2 cellular contexts compared by ENCODE assay signal in genomic region chr20:25324412-25324811, GRCh38.
TF ChIP-seq lines count a peak whose summit lies in the region.

No MANE protein-coding gene starts in this region.

TF ChIP-seq in WTC11, 78 proteins besides CTCF, POLR2A, EP300 and RAD21 (continued from another document):
- TF ChIP-seq AR (CRISPR knock-in tag; IDR thresholded peaks at IDR 0.05) (no peak), ZNF138 (CRISPR knock-in tag; conservative IDR thresholded peaks at IDR 0.05) (no peak), PREB (CRISPR knock-in tag; IDR thresholded peaks at IDR 0.05; ENCODE audit: borderline replicate concordance) (no peak), ESRRA (CRISPR knock-in tag; IDR thresholded peaks at IDR 0.05; ENCODE audit: borderline replicate concordance) (no peak)
- TF ChIP-seq, protein P1, sequence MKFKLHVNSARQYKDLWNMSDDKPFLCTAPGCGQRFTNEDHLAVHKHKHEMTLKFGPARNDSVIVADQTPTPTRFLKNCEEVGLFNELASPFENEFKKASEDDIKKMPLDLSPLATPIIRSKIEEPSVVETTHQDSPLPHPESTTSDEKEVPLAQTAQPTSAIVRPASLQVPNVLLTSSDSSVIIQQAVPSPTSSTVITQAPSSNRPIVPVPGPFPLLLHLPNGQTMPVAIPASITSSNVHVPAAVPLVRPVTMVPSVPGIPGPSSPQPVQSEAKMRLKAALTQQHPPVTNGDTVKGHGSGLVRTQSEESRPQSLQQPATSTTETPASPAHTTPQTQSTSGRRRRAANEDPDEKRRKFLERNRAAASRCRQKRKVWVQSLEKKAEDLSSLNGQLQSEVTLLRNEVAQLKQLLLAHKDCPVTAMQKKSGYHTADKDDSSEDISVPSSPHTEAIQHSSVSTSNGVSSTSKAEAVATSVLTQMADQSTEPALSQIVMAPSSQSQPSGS (CRISPR knock-in tag; IDR thresholded peaks at IDR 0.05; ENCODE audit: borderline replicate concordance, low read depth), result no peak

TF ChIP-seq in SK-N-SH, 30 proteins besides CTCF, POLR2A, EP300 and RAD21 (continued from another document):
- TF ChIP-seq, protein P2, sequence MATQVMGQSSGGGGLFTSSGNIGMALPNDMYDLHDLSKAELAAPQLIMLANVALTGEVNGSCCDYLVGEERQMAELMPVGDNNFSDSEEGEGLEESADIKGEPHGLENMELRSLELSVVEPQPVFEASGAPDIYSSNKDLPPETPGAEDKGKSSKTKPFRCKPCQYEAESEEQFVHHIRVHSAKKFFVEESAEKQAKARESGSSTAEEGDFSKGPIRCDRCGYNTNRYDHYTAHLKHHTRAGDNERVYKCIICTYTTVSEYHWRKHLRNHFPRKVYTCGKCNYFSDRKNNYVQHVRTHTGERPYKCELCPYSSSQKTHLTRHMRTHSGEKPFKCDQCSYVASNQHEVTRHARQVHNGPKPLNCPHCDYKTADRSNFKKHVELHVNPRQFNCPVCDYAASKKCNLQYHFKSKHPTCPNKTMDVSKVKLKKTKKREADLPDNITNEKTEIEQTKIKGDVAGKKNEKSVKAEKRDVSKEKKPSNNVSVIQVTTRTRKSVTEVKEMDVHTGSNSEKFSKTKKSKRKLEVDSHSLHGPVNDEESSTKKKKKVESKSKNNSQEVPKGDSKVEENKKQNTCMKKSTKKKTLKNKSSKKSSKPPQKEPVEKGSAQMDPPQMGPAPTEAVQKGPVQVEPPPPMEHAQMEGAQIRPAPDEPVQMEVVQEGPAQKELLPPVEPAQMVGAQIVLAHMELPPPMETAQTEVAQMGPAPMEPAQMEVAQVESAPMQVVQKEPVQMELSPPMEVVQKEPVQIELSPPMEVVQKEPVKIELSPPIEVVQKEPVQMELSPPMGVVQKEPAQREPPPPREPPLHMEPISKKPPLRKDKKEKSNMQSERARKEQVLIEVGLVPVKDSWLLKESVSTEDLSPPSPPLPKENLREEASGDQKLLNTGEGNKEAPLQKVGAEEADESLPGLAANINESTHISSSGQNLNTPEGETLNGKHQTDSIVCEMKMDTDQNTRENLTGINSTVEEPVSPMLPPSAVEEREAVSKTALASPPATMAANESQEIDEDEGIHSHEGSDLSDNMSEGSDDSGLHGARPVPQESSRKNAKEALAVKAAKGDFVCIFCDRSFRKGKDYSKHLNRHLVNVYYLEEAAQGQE (IDR thresholded peaks at IDR 0.05; ENCODE audit: low read depth, low read length), result no peak
- TF ChIP-seq USF2 (IDR thresholded peaks at IDR 0.05; ENCODE audit: borderline replicate concordance, low read depth, low read length) (no peak), RCOR1 (IDR thresholded peaks at IDR 0.05; ENCODE audit: low read length) (no peak), TAF1 (IDR thresholded peaks at IDR 0.05; ENCODE audit: borderline replicate concordance, low read depth, low read length) (no peak), FOXJ3 (CRISPR knock-in tag; IDR thresholded peaks at IDR 0.05) (no peak), RXRA (IDR thresholded peaks at IDR 0.05; ENCODE audit: borderline replicate concordance, low read depth) (no peak), SIN3A (IDR thresholded peaks at IDR 0.05; ENCODE audit: borderline replicate concordance, low read depth, low read length) (no peak), POLR2AphosphoS5 (IDR thresholded peaks at IDR 0.05; ENCODE audit: low read depth, low read length) (no peak)
- TF ChIP-seq, protein P3, sequence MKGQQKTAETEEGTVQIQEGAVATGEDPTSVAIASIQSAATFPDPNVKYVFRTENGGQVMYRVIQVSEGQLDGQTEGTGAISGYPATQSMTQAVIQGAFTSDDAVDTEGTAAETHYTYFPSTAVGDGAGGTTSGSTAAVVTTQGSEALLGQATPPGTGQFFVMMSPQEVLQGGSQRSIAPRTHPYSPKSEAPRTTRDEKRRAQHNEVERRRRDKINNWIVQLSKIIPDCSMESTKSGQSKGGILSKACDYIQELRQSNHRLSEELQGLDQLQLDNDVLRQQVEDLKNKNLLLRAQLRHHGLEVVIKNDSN (IDR thresholded peaks at IDR 0.05; ENCODE audit: borderline replicate concordance, low read depth), result no peak
